8 cellular contexts compared by ENCODE assay signal in genomic region chr15:74995182-74995778, GRCh38. TPM values are rescaled to one million over a fixed set of nuclear protein-coding genes. Genes with fewer than 3 reads are reported as not detected.
A peak's percentile ranks its signal among the peaks of the same experiment; 100 is the strongest.
DNase-seq lines count a peak whose midpoint lies in the region; ATAC-seq, FAIRE-seq and TF ChIP-seq lines count a peak whose summit lies in the region.

TSS of gene SCAMP5 (plus strand) at chr15:74995563. CDS start at chr15:75011840, 16,277 bp downstream.

- no peak for FAIRE-seq in small intestine (lab: Jason Lieb, UNC)

- WGBS in small intestine, 3 donors = 0 to 2% (median 1%) methylated on average over 33 to 58 of the region's 58 CpGs

- peaks cover 13% of the 10 kb centered on the region for H3K36me3 Mint-ChIP-seq in central memory CD8-positive, alpha-beta T cell (ENCODE audit: insufficient read depth)

- no peaks in the 10 kb centered on the region for H3K9me3 Mint-ChIP-seq in central memory CD8-positive, alpha-beta T cell

- peak within 1 kb of the TSS in 1 of 2 donors; percentile 77 for H3K27ac ChIP-seq in small intestine (ENCODE audit: low read depth in 1 of 2, low read length in 1 of 2)

- H3K9me3 ChIP-seq in small intestine (ENCODE audit: control insufficient read depth, low read depth) = no peaks in the 10 kb centered on the region

- DNase-seq in GM12865 (ENCODE audit: low read depth) = peak; percentile 97
- peak; percentile 94 for DNase-seq in NCI-H345 (lab: John Stamatoyannopoulos, UW)
- peak; percentile 79 to 84 for DNase-seq in central memory CD8-positive, alpha-beta T cell (ENCODE audit: low spot score in 2 of 2)
- peak; percentile 90 for DNase-seq in inferior parietal cortex (ENCODE audit: extremely low spot score)
- peak; percentile 94 for DNase-seq in small intestine

- H3K27ac Mint-ChIP-seq in central memory CD8-positive, alpha-beta T cell (ENCODE audit: low read depth) = peak within 1 kb of the TSS; percentile 78

- H3K4me3 Mint-ChIP-seq in central memory CD8-positive, alpha-beta T cell = peak within 1 kb of the TSS; percentile 71

- H3K4me3 ChIP-seq in GM12865 (ENCODE audit: low read depth, low read length) (peak within 1 kb of the TSS; percentile 70), small intestine (ENCODE audit: low read depth in 1 of 2, low read length in 2 of 2) (peak within 1 kb of the TSS; percentile 63 to 69)

- H3K4me1 ChIP-seq in small intestine (ENCODE audit: control insufficient read depth in 2 of 2, insufficient read depth in 1 of 2, low read depth in 1 of 2, low read length in 1 of 2) = peaks cover 0 to 7% of the 10 kb centered on the region in 2 donors

- H3K4me1 Mint-ChIP-seq in central memory CD8-positive, alpha-beta T cell = peaks cover 16% of the 10 kb centered on the region

- peaks cover 50% of the 10 kb centered on the region for H3K27me3 Mint-ChIP-seq in central memory CD8-positive, alpha-beta T cell

- H3K36me3 ChIP-seq in small intestine (ENCODE audit: control insufficient read depth in 2 of 2, insufficient read depth in 2 of 2, low read length in 2 of 2) = no peaks in the 10 kb centered on the region

- ATAC-seq in HG03159 (IDR thresholded peaks at IDR 0.05; ENCODE audit: unreplicated experiment) (peak; percentile 74), HG02938 (IDR thresholded peaks at IDR 0.05; ENCODE audit: unreplicated experiment) (no peak)
- peak; percentile 96 to 98 for ATAC-seq in activated CD4-positive, CD25-positive, alpha-beta regulatory T cell treated with anti-CD3 and anti-CD28 coated beads, Interleukin-2, amount 50 U/mL, for 24 hours
- peak; percentile 91 for ATAC-seq in central memory CD8-positive, alpha-beta T cell (replicated peaks; ENCODE audit: extremely low read depth, poor library complexity, severe bottlenecking)

- no peaks in the 10 kb centered on the region for H3K27me3 ChIP-seq in small intestine (ENCODE audit: control insufficient read depth in 2 of 2, insufficient read depth in 2 of 2, low read length in 2 of 2)

- TF ChIP-seq CTCF in GM12865 (IDR thresholded peaks at IDR 0.05; ENCODE audit: insufficient read depth, low read depth, low read length, missing control alignments) = no peak

RNA-seq across cellular contexts. Expression of gene SCAMP5, which starts in this region (rescaled TPM):
- 10 to 100 TPM; 39.5 to 78.1 (median 74.0) TPM for polyA plus RNA-seq in small intestine
